Comparison of ENCODE assay signal across 7 cellular contexts in the genomic region with DNA sequence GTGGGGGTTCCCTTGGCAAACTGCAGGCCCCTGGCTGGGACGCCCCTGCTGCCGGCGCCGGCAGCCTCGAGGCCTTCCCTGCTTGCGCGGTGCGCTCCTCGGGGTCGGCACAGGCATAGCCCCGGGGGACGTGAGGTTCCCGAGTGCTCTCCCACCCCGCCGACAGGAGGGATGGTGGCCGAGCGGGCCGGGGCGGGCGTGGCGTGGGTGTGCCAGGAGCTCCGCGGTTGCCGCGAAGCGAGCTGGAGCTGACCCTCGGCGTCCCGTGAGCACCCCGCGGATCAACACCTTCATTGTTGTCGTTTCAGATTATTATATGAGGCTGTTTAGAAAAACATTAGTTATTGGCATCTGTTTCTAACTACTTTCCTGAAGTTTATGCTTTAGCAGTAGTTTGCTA. TPM values are rescaled to one million over a fixed set of nuclear protein-coding genes. Genes with fewer than 3 reads are reported as not detected.
DNase-seq lines count a peak whose midpoint lies in the region; ATAC-seq and TF ChIP-seq lines count a peak whose summit lies in the region.
"Not testable (repeated sequence)": the region's sequence is repeated elsewhere in the genome, so short reads cannot be mapped to it uniquely, and the experiment has no call there.

No MANE protein-coding gene starts in this region.

- H4K20me1 ChIP-seq in GM23248 (ENCODE audit: insufficient read depth) (peaks cover 22% of the 10 kb centered on the region; the same call in 1 of the 2 replicates), IMR-90 (ENCODE audit: insufficient read depth, low read length) (peaks cover 76% of the 10 kb centered on the region), osteoblast (ENCODE audit: insufficient read depth, low read length) (peaks cover 51% of the 10 kb centered on the region)
- H4K20me1 ChIP-seq in mammary epithelial cell (ENCODE audit: insufficient read depth, low read length) = not testable (repeated sequence)

- H3K9ac ChIP-seq in GM23248 (peak overlapping the region; percentile 21; the same call in 1 of the 2 replicates), mammary epithelial cell (ENCODE audit: insufficient read depth, low read length) (peak overlapping the region; percentile 13)
- H3K9ac ChIP-seq in IMR-90 (ENCODE audit: low read depth, low read length); iPS-15b (ENCODE audit: low read depth, low read length): not testable (repeated sequence)

- peaks cover 16% of the 10 kb centered on the region for H3K9me1 ChIP-seq in IMR-90 (ENCODE audit: insufficient read depth, low read length)

- not testable (repeated sequence) for H3K18ac ChIP-seq in IMR-90 (ENCODE audit: low read depth, low read length)

- TF ChIP-seq RAD21 in IMR-90 (IDR thresholded peaks at IDR 0.05; ENCODE audit: low read length) = not testable (repeated sequence)

- BruUV-seq in IMR-90 (replicated peaks; lab: Mats Ljungman, UMichigan); mammary epithelial cell (replicated peaks; lab: Mats Ljungman, UMichigan): not testable (repeated sequence)

- H4K91ac ChIP-seq in IMR-90 (ENCODE audit: insufficient read depth, low read depth, low read length) = not testable (repeated sequence)

- H2BK15ac ChIP-seq in IMR-90 (ENCODE audit: low read depth, low read length) = not testable (repeated sequence)

- peak overlapping the region; percentile 16; the same call in 1 of the 2 replicates for H3K4me3 ChIP-seq in BJ (ENCODE audit: low read depth, low read length)
- peak overlapping the region; percentile 58 for H3K4me3 ChIP-seq in GM23248
- H3K4me3 ChIP-seq in IMR-90 (ENCODE audit: insufficient read depth, low read depth, low read length) = not testable (repeated sequence)
- H3K4me3 ChIP-seq in mammary epithelial cell (replicated peaks in 1 of 3; ENCODE audit: insufficient read depth in 1 of 3, low read depth in 2 of 3, low read length in 3 of 3) = peak overlapping the region; percentile 22 to 39 (median 28)
- peak overlapping the region; percentile 14 for H3K4me3 ChIP-seq in iPS-15b (ENCODE audit: low read depth, low read length)
- H3K4me3 ChIP-seq in osteoblast (ENCODE audit: insufficient read depth, low read length) = peak overlapping the region; percentile 50

- not testable (repeated sequence) for H3K14ac ChIP-seq in IMR-90 (replicated peaks; ENCODE audit: low read depth, low read length)

- dilution Hi-C loops in IMR-90 (cut with HindIII; ENCODE audit: low sequenced_read_pairs, unreplicated experiment); mammary epithelial cell (cut with HindIII; ENCODE audit: low sequenced_read_pairs): not testable (repeated sequence)

- not testable (repeated sequence) for H3K4ac ChIP-seq in IMR-90 (ENCODE audit: low read depth, low read length)

- H3K4me2 ChIP-seq in GM23248 (ENCODE audit: unreplicated experiment) (peak overlapping the region; percentile 41), mammary epithelial cell (ENCODE audit: insufficient read depth, low read depth, low read length) (peak overlapping the region; percentile 80), osteoblast (ENCODE audit: insufficient read depth, low read length) (peak overlapping the region; percentile 37)
- not testable (repeated sequence) for H3K4me2 ChIP-seq in IMR-90 (ENCODE audit: low read depth, low read length)

- H2BK5ac ChIP-seq in IMR-90 (ENCODE audit: low read depth, low read length, poor library complexity, severe bottlenecking) = not testable (repeated sequence)

- POLR2A ChIA-PET in BJ (lab: Charles Lee); IMR-90 (lab: Charles Lee; ENCODE audit: unreplicated experiment): not testable (repeated sequence)

- H3K56ac ChIP-seq in IMR-90 (ENCODE audit: extremely low read depth, insufficient read depth, low read length) = not testable (repeated sequence)

- H4K5ac ChIP-seq in IMR-90 (ENCODE audit: low read depth, low read length) = not testable (repeated sequence)

- ATAC-seq in IMR-90 (ENCODE audit: low read depth) = not testable (repeated sequence)
- ATAC-seq in Right ventricle myocardium superior (ENCODE audit: poor library complexity) = peak; percentile 14

- H3K27me3 ChIP-seq in BJ (ENCODE audit: control insufficient read depth, insufficient read depth, low read length); GM23248 (replicated peaks; ENCODE audit: insufficient read depth); IMR-90 (ENCODE audit: control insufficient read depth, insufficient read depth, low read length); mammary epithelial cell (ENCODE audit: insufficient read depth, low read length); iPS-15b (ENCODE audit: control insufficient read depth, insufficient read depth, low read length); osteoblast (ENCODE audit: insufficient read depth, low read length): not testable (repeated sequence)

- intact Hi-C loops in IMR-90 (cut with micrococcal nuclease); mammary epithelial cell (cut with micrococcal nuclease); Right ventricle myocardium superior (cut with DNase I): not testable (repeated sequence)

- H3K27ac ChIP-seq in GM23248; IMR-90 (ENCODE audit: insufficient read depth, low read length); mammary epithelial cell (ENCODE audit: insufficient read depth, low read depth, low read length); osteoblast (ENCODE audit: low read depth, low read length): not testable (repeated sequence)

- H2BK120ac ChIP-seq in IMR-90 (ENCODE audit: low read depth, low read length) = not testable (repeated sequence)

- H2AFZ ChIP-seq in GM23248; IMR-90 (replicated peaks; ENCODE audit: low read length, poor library complexity); mammary epithelial cell (ENCODE audit: low read depth, low read length); osteoblast (ENCODE audit: low read length): not testable (repeated sequence)

- not testable (repeated sequence) for H2AK9ac ChIP-seq in IMR-90 (replicated peaks; ENCODE audit: low read depth, low read length, poor library complexity)

- CTCF ChIA-PET in BJ (lab: Yijun Ruan, JAX) = interaction anchor here (1.0 kb wide), 1 partner anchor 29 kb away, joined by 3 read pairs; no protein-coding TSS in a partner anchor
- CTCF ChIA-PET in IMR-90 (lab: Yijun Ruan, JAX); mammary epithelial cell (lab: Charles Lee; ENCODE audit: low non-redundant PET): not testable (repeated sequence)

- not testable (repeated sequence) for H4K8ac ChIP-seq in IMR-90 (ENCODE audit: low read depth in 2 of 2, low read length in 2 of 2)

- DNase-seq in BJ (ENCODE audit: low read depth); IMR-90; mammary epithelial cell; Right ventricle myocardium superior; osteoblast (ENCODE audit: insufficient read length, low spot score, missing footprints): not testable (repeated sequence)
- DNase-seq in GM23248 = peak; percentile 31

- not testable (repeated sequence) for H2BK20ac ChIP-seq in IMR-90 (ENCODE audit: low read depth, low read length)

- H3K79me2 ChIP-seq in GM23248 (ENCODE audit: insufficient read depth) = peaks cover 99% of the 10 kb centered on the region
- H3K79me2 ChIP-seq in mammary epithelial cell (ENCODE audit: insufficient read depth, low read length) = peaks cover 70% of the 10 kb centered on the region
- peaks cover 94% of the 10 kb centered on the region for H3K79me2 ChIP-seq in osteoblast (ENCODE audit: insufficient read depth, low read length)

- H3K9me2 ChIP-seq in GM23248 (ENCODE audit: insufficient read depth) = not testable (repeated sequence)

- 56 to 60% methylated on average over 26 to 32 of the region's 32 CpGs for WGBS in GM23248 (ENCODE audit: low coverage in 1 of 2, low lambda C conversion rate in 2 of 2, missing lambda C conversion rate in 2 of 2), 2 experiments
- 59% methylated on average over 22 of the region's 32 CpGs; no CpG with 5 or more reads in 1 of the 2 experiments for WGBS in IMR-90 (ENCODE audit: extremely low coverage in 2 of 2, insufficient read length in 1 of 2), 2 experiments
- WGBS in mammary epithelial cell (ENCODE audit: low coverage, missing lambda C conversion rate) = 44% methylated on average over 12 of the region's 32 CpGs

- not testable (repeated sequence) for H3K36me3 ChIP-seq in BJ (ENCODE audit: control insufficient read depth, insufficient read depth, low read length); GM23248 (ENCODE audit: low read depth); IMR-90 (ENCODE audit: control insufficient read depth, insufficient read depth, low read length); mammary epithelial cell (ENCODE audit: insufficient read depth, low read length); iPS-15b (ENCODE audit: control insufficient read depth, insufficient read depth, low read length); osteoblast (ENCODE audit: insufficient read depth, low read length)

- not testable (repeated sequence) for H3F3A ChIP-seq in GM23248 (ENCODE audit: insufficient read depth)

- not testable (repeated sequence) for H3K9me3 ChIP-seq in GM23248 (ENCODE audit: low read depth); IMR-90 (ENCODE audit: control insufficient read depth, insufficient read depth, low read length); mammary epithelial cell (replicated peaks; ENCODE audit: insufficient read depth, low read length); iPS-15b (ENCODE audit: control insufficient read depth, insufficient read depth, low read length); osteoblast (ENCODE audit: low read depth, low read length)

- TF ChIP-seq CTCF in BJ (IDR thresholded peaks at IDR 0.05; ENCODE audit: insufficient read depth, low read depth, low read length); IMR-90 (conservative IDR thresholded peaks at IDR 0.05; ENCODE audit: low read depth, low read length); mammary epithelial cell (conservative IDR thresholded peaks at IDR 0.05 in 1 of 2, IDR thresholded peaks at IDR 0.05 in 1 of 2; ENCODE audit: extremely low read depth in 1 of 2, insufficient read depth in 1 of 2, low read depth in 1 of 2, low read length in 2 of 2); osteoblast (IDR thresholded peaks at IDR 0.05; ENCODE audit: extremely low read depth, low read depth, low read length): not testable (repeated sequence)

- H3K23ac ChIP-seq in IMR-90 (ENCODE audit: low read depth, low read length) = not testable (repeated sequence)

- H2AK5ac ChIP-seq in IMR-90 (ENCODE audit: low read depth, low read length) = not testable (repeated sequence)

- H3K79me1 ChIP-seq in IMR-90 (ENCODE audit: low read depth in 1 of 2, low read length in 2 of 2) = peaks cover 16 to 64% of the 10 kb centered on the region in 2 experiments

- in situ Hi-C loops in GM23248 (cut with MboI); IMR-90 (cut with MboI; ENCODE audit: low sequenced_read_pairs); mammary epithelial cell (cut with MboI; ENCODE audit: low sequenced_read_pairs in 2 of 2): not testable (repeated sequence)

- H3K4me1 ChIP-seq in GM23248 (ENCODE audit: insufficient read depth) (peaks cover 38% of the 10 kb centered on the region), IMR-90 (ENCODE audit: control insufficient read depth, insufficient read depth, low read length) (peaks cover 11% of the 10 kb centered on the region), iPS-15b (ENCODE audit: control insufficient read depth, insufficient read depth, low read length) (peaks cover 10% of the 10 kb centered on the region), osteoblast (ENCODE audit: insufficient read depth, low read length) (peaks cover 30% of the 10 kb centered on the region)
- H3K4me1 ChIP-seq in mammary epithelial cell (ENCODE audit: insufficient read depth, low read length) = not testable (repeated sequence)

- TF ChIP-seq POLR2A in IMR-90 (IDR thresholded peaks at IDR 0.05; ENCODE audit: low read depth, low read length) = not testable (repeated sequence)

RNA-seq across cellular contexts. Expression of gene RBPJ, which starts 38.7 kb away (rescaled TPM):
- polyA plus RNA-seq in BJ (2011; rRNA removed) = 31.6 and 51.5 TPM in 2 replicates
- polyA minus RNA-seq in BJ (2011; rRNA and poly(A)+ RNA removed) = 25.0 and 25.4 TPM in 2 replicates
- total RNA-seq in GM23248 (2014; rRNA removed; shearing (Covaris generic)) = 70.7 and 75.8 TPM in 2 replicates
- polyA plus RNA-seq in GM23248 (2016; fragmentation: Nextera tagmentation; extraction: Ambion mirVana) = 85.1 and 85.4 TPM in 2 replicates
- total RNA-seq in IMR-90 (2012; rRNA removed) = 148 and 172 TPM in 2 replicates
- 49.3 and 50.3 TPM in 2 replicates for polyA plus RNA-seq in IMR-90 (2012; rRNA removed)
- polyA plus RNA-seq in IMR-90 (2012; cell fraction: cytosol; rRNA removed) = 12.3 and 12.6 TPM in 2 replicates
- polyA plus RNA-seq in IMR-90 (2012; cell fraction: nucleus; rRNA removed; ENCODE audit: low replicate concordance) = 34.5 and 215 TPM in 2 replicates
- total RNA-seq in mammary epithelial cell = 10 to 100 TPM; 26.8 to 35.3 TPM
- 29.5 TPM for polyA plus RNA-seq in mammary epithelial cell
- 21.7 TPM for polyA minus RNA-seq in mammary epithelial cell
- total RNA-seq in Right ventricle myocardium superior = 44.2 TPM
- 106 and 109 TPM in 2 replicates for total RNA-seq in osteoblast
